Comparison of ENCODE assay signal across 18 cellular contexts in genomic region chr17:50043290-50044148, GRCh38. TPM values are rescaled to one million over a fixed set of nuclear protein-coding genes. Genes with fewer than 3 reads are reported as not detected.
DNase-seq lines count a peak whose midpoint lies in the region; ATAC-seq, FAIRE-seq and TF ChIP-seq lines count a peak whose summit lies in the region.
"Had no signal": no experiment of that assay in that cellular context is flagged by ENCODE, and none has a peak within 500 bp of the region (broad histone marks: within the 10 kb centered on the region; RNA-seq: fewer than 3 reads in every experiment).

No MANE protein-coding gene starts in this region.

- WGBS in heart right ventricle, 2 donors, result 50 to 62% methylated on average over 16 of the region's 16 CpGs
- WGBS in pancreas, 2 donors, result 23 to 24% methylated on average over 16 of the region's 16 CpGs

- POLR2A ChIA-PET in MCF 10A (lab: Yijun Ruan, JAX), result interaction anchor here (0.7 kb wide), 1 partner anchor 9 kb away, joined by 3 read pairs; no protein-coding TSS in a partner anchor
- POLR2A ChIA-PET in CD4-positive, alpha-beta T cell (lab: Charles Lee), result no interaction called here

- peaks cover 7 to 31% (median 16%) of the 10 kb centered on the region in 9 donors for H3K4me1 ChIP-seq in heart right ventricle
- peaks cover 0 to 22% (median 10%) of the 10 kb centered on the region in 3 donors for H3K4me1 ChIP-seq in pancreas
- H3K4me1 ChIP-seq: SJCRH30 had no signal

- peak in 7 of 8 donors; percentile 63 to 78 (median 71) for ATAC-seq in heart right ventricle
- ATAC-seq in pancreas, result peak; percentile 84 to 93 (median 92)
- no peak for ATAC-seq in CD4-positive, alpha-beta T cell (ENCODE audit: poor library complexity)
- no peak for ATAC-seq in HG03439 (IDR thresholded peaks at IDR 0.05; ENCODE audit: unreplicated experiment)
- ATAC-seq: HCT116 had no signal

- intact Hi-C loops in MCF 10A (cut with micrococcal nuclease), result no loop called here
- intact Hi-C loops in heart right ventricle (cut with DNase I), result no loop called here
- intact Hi-C loops in pancreas (cut with DNase I), result no loop called here
- intact Hi-C loops in CD4-positive, alpha-beta T cell (cut with DNase I, micrococcal nuclease), result no loop called here

- peak; percentile 3 for DNase-seq in D721Med (ENCODE audit: insufficient read length, low spot score)
- peak; percentile 70 for DNase-seq in MCF 10A (ENCODE audit: unreplicated experiment)
- DNase-seq in heart right ventricle, result peak in 1 of 2 donors; percentile 54
- DNase-seq in pancreas, result peak in 5 of 6 donors; percentile 80 to 87 (median 81)
- no peak for DNase-seq in CD4-positive, alpha-beta T cell
- DNase-seq in RPMI8226, result no peak
- DNase-seq in GF-D8 (lab: John Stamatoyannopoulos, UW), result no peak
- DNase-seq: activated T-cell treated with anti-CD3 and anti-CD28 coated beads, Interleukin-2, amount 50 U/mL, for 1 hour; amygdala; NCI-H146; NCI-H69; SJCRH30; WERI-Rb-1 had no signal

- H3K4me3 Mint-ChIP-seq in MCF 10A (ENCODE audit: unreplicated experiment), result no peak overlapping the region
- no peak overlapping the region for H3K4me3 Mint-ChIP-seq in CD4-positive, alpha-beta T cell

- no peaks in the 10 kb centered on the region for H3K9me3 Mint-ChIP-seq in MCF 10A (ENCODE audit: unreplicated experiment)
- H3K9me3 Mint-ChIP-seq in CD4-positive, alpha-beta T cell, result no peaks in the 10 kb centered on the region

- H3K4me3 ChIP-seq in heart right ventricle (no peak overlapping the region), pancreas (no peak overlapping the region)
- H3K4me3 ChIP-seq: SJCRH30, thyroid gland had no signal

- H3K4me1 Mint-ChIP-seq in MCF 10A (ENCODE audit: insufficient read depth, unreplicated experiment), result peaks cover 52% of the 10 kb centered on the region
- no peaks in the 10 kb centered on the region for H3K4me1 Mint-ChIP-seq in CD4-positive, alpha-beta T cell (ENCODE audit: low read depth)

- H3K27ac Mint-ChIP-seq in MCF 10A (ENCODE audit: low read depth, unreplicated experiment), result no peak overlapping the region
- H3K27ac Mint-ChIP-seq in CD4-positive, alpha-beta T cell, result no peak overlapping the region

- H3K9me3 ChIP-seq in heart right ventricle (no peaks in the 10 kb centered on the region), pancreas (no peaks in the 10 kb centered on the region)
- no peaks in the 10 kb centered on the region for H3K9me3 ChIP-seq in CD4-positive, alpha-beta T cell (ENCODE audit: control insufficient read depth, low read length)
- H3K9me3 ChIP-seq: SJCRH30, thyroid gland had no signal

- no peaks in the 10 kb centered on the region for H3K36me3 Mint-ChIP-seq in MCF 10A (ENCODE audit: insufficient read depth, unreplicated experiment)
- H3K36me3 Mint-ChIP-seq in CD4-positive, alpha-beta T cell (ENCODE audit: low read depth), result no peaks in the 10 kb centered on the region

- no TSS peak for BruUV-seq in MCF 10A (replicated peaks; lab: Mats Ljungman, UMichigan)

- CTCF ChIA-PET in MCF 10A (lab: Yijun Ruan, JAX), result interaction anchor here (0.9 kb wide), 1 partner anchor 16 kb away, joined by 3 read pairs; no protein-coding TSS in a partner anchor
- CTCF ChIA-PET in CD4-positive, alpha-beta T cell (lab: Charles Lee), result no interaction called here

- H3K27me3 Mint-ChIP-seq in MCF 10A (ENCODE audit: insufficient read depth, unreplicated experiment), result no peaks in the 10 kb centered on the region
- H3K27me3 Mint-ChIP-seq in CD4-positive, alpha-beta T cell, result peaks cover 28% of the 10 kb centered on the region

- FAIRE-seq in D721Med (lab: Jason Lieb, UNC) (no peak), pancreas (lab: Jason Lieb, UNC) (no peak)
- FAIRE-seq: endometrium, GM19239 had no signal

- peak overlapping the region in 2 of 10 donors; percentile 13 to 29 for H3K27ac ChIP-seq in heart right ventricle
- H3K27ac ChIP-seq in pancreas, result peak overlapping the region in 3 of 4 donors; percentile 38 to 70 (median 59)
- H3K27ac ChIP-seq in CD4-positive, alpha-beta T cell (ENCODE audit: low read depth, low read length), result no peak overlapping the region
- H3K27ac ChIP-seq: SJCRH30, WERI-Rb-1 had no signal

- no peak for TF ChIP-seq CTCF in D721Med (IDR thresholded peaks at IDR 0.05; ENCODE audit: insufficient read depth, missing control alignments)
- no peak for TF ChIP-seq CTCF in MCF 10A (IDR thresholded peaks at IDR 0.05; ENCODE audit: unreplicated experiment)
- TF ChIP-seq CTCF in heart right ventricle (IDR thresholded peaks at IDR 0.05), result no peak
- TF ChIP-seq CTCF in pancreas (IDR thresholded peaks at IDR 0.05), result no peak
- no peak for TF ChIP-seq CTCF in CD4-positive, alpha-beta T cell (IDR thresholded peaks at IDR 0.05)

- H3K27me3 ChIP-seq in heart right ventricle, result no peaks in the 10 kb centered on the region
- no peaks in the 10 kb centered on the region for H3K27me3 ChIP-seq in pancreas
- peaks cover 10% of the 10 kb centered on the region for H3K27me3 ChIP-seq in CD4-positive, alpha-beta T cell (ENCODE audit: control insufficient read depth, insufficient read depth, low read length)
- H3K27me3 ChIP-seq: SJCRH30, thyroid gland had no signal

- H3K36me3 ChIP-seq in heart right ventricle (no peaks in the 10 kb centered on the region), pancreas (no peaks in the 10 kb centered on the region)
- H3K36me3 ChIP-seq: SJCRH30, thyroid gland, WERI-Rb-1 had no signal

RNA-seq across cellular contexts. Expression of gene ITGA3, which starts 12.4 kb away (rescaled TPM):
- total RNA-seq in MCF 10A (2022) (588 and 717 TPM in 2 replicates), heart right ventricle (10 to 100 TPM; 12.5 to 44.2 (median 22.5) TPM), pancreas (10 to 100 TPM; 16.8 to 61.2 (median 23.0) TPM)
- polyA plus RNA-seq in heart right ventricle (10 to 100 TPM; 26.1 to 39.9 TPM), pancreas (10 to 100 TPM; 28.3 to 35.2 TPM)
- 1 to 10 TPM; 2.3 to 2.4 TPM for total RNA-seq in CD4-positive, alpha-beta T cell

RNA-seq across cellular contexts. Expression of gene DLX3, which starts 48.5 kb away (rescaled TPM):
- total RNA-seq in MCF 10A (2022) (not detected in 2 replicates), heart right ventricle (under 1 TPM in 2 of 10 donors, not detected in 8; 0.11 to 0.23 TPM), pancreas (under 1 TPM; 0.09 to 0.53 (median 0.24) TPM)
- polyA plus RNA-seq in heart right ventricle (under 1 TPM in 1 of 2 donors, not detected in 1; 0.03 TPM), pancreas (under 1 TPM; 0.33 to 0.42 TPM)
- not detected for total RNA-seq in CD4-positive, alpha-beta T cell
- total RNA-seq: SJCRH30 had no signal

RNA-seq across cellular contexts. Expression of gene PDK2, which starts 51.6 kb away (rescaled TPM):
- total RNA-seq in MCF 10A (2022), result 9.9 and 11.2 TPM in 2 replicates
- total RNA-seq in heart right ventricle, result 100 to 1,000 TPM; 161 to 337 (median 231) TPM
- polyA plus RNA-seq in heart right ventricle, result 100 to 1,000 TPM in 1 of 2 donors, 10 to 100 TPM in 1; 88.1 to 129 TPM
- total RNA-seq in pancreas, result 10 to 100 TPM; 15.3 to 50.0 (median 36.2) TPM
- polyA plus RNA-seq in pancreas, result 10 to 100 TPM; 26.6 to 26.8 TPM
- total RNA-seq in CD4-positive, alpha-beta T cell, result 10 to 100 TPM in 1 of 2 experiments, 1 to 10 TPM in 1; 8.7 to 10.1 TPM

Comparison
In these comparisons a context has a peak if more than half of its experiments do, and no peak if none do; other contexts are left out.
1. DNase-seq: peak in D721Med (single experiment), MCF 10A (single experiment) and pancreas (5 of 6); none in CD4-positive, alpha-beta T cell (0 of 10), RPMI8226 (single experiment) and GF-D8 (single experiment).
2. ATAC-seq: peak in heart right ventricle (7 of 8) and pancreas (4 of 4); none in CD4-positive, alpha-beta T cell (single experiment) and HG03439 (single experiment).